9 cellular contexts compared by ENCODE assay signal in genomic region chr9:127519301-127520166, GRCh38.
DNase-seq lines count a peak whose midpoint lies in the region; ATAC-seq and TF ChIP-seq lines count a peak whose summit lies in the region.
"Had no signal": no experiment of that assay in that cellular context is flagged by ENCODE, and none has a peak within 500 bp of the region (broad histone marks: within the 10 kb centered on the region; RNA-seq: fewer than 3 reads in every experiment).

No MANE protein-coding gene starts in this region.

- no peaks in the 10 kb centered on the region for H3K9me3 ChIP-seq in SJCRH30 (replicated peaks)

- H3K36me3 ChIP-seq in SJCRH30, result peaks cover 45% of the 10 kb centered on the region

- TF ChIP-seq CTCF in GM20000 (IDR thresholded peaks at IDR 0.05; ENCODE audit: extremely low read depth, missing control alignments), result no peak

- H3K4me1 Mint-ChIP-seq in natural killer cell treated with Interleukin-12 subunit alpha and Interleukin-12 subunit beta and Interleukin-15 and Interleukin-18, amount 100 ng/mL, for 72 hours (ENCODE audit: low read depth in 2 of 2), result peaks cover 8 to 19% of the 10 kb centered on the region in 2 donors

- no peak overlapping the region for H3K4me3 ChIP-seq in SJCRH30

- peak; percentile 93 to 96 for ATAC-seq in natural killer cell treated with Interleukin-12 subunit alpha and Interleukin-12 subunit beta and Interleukin-15 and Interleukin-18, amount 100 ng/mL, for 72 hours
- no peak for ATAC-seq in GM21737 (IDR thresholded peaks at IDR 0.05; ENCODE audit: unreplicated experiment)

- H3K4me3 Mint-ChIP-seq in natural killer cell treated with Interleukin-12 subunit alpha and Interleukin-12 subunit beta and Interleukin-15 and Interleukin-18, amount 100 ng/mL, for 72 hours, result peak overlapping the region; percentile 50
- H3K4me3 Mint-ChIP-seq: naive thymus-derived CD8-positive, alpha-beta T cell had no signal

- H3K27me3 ChIP-seq in SJCRH30, result no peaks in the 10 kb centered on the region

- DNase-seq in GM20000 (ENCODE audit: low spot score) (peak; percentile 69), SJCRH30 (peak; percentile 98), dedifferentiated amniotic fluid mesenchymal stem cell (ENCODE audit: extremely low spot score) (peak; percentile 93), NCI-H2196 (lab: John Stamatoyannopoulos, UW; ENCODE audit: unreplicated experiment) (no peak), NCI-H526 (lab: John Stamatoyannopoulos, UW) (no peak), Ammon's horn (ENCODE audit: low spot score) (no peak)
- peak; percentile 89 for DNase-seq in natural killer cell treated with Interleukin-12 subunit alpha and Interleukin-12 subunit beta and Interleukin-15 and Interleukin-18, amount 100 ng/mL, for 72 hours (ENCODE audit: low spot score)
- DNase-seq: naive thymus-derived CD8-positive, alpha-beta T cell had no signal

- no peaks in the 10 kb centered on the region for H3K9me3 Mint-ChIP-seq in natural killer cell treated with Interleukin-12 subunit alpha and Interleukin-12 subunit beta and Interleukin-15 and Interleukin-18, amount 100 ng/mL, for 72 hours

- peak overlapping the region; percentile 47 to 81 for H3K27ac Mint-ChIP-seq in natural killer cell treated with Interleukin-12 subunit alpha and Interleukin-12 subunit beta and Interleukin-15 and Interleukin-18, amount 100 ng/mL, for 72 hours

- peak overlapping the region; percentile 42; the same call in 1 of the 2 replicates for H3K27ac ChIP-seq in SJCRH30

- H3K36me3 Mint-ChIP-seq in natural killer cell treated with Interleukin-12 subunit alpha and Interleukin-12 subunit beta and Interleukin-15 and Interleukin-18, amount 100 ng/mL, for 72 hours, result peaks cover 9% of the 10 kb centered on the region

- no peaks in the 10 kb centered on the region for H3K27me3 Mint-ChIP-seq in natural killer cell treated with Interleukin-12 subunit alpha and Interleukin-12 subunit beta and Interleukin-15 and Interleukin-18, amount 100 ng/mL, for 72 hours
- H3K27me3 Mint-ChIP-seq: naive thymus-derived CD8-positive, alpha-beta T cell had no signal

- H3K4me1 ChIP-seq in SJCRH30, result peaks cover 49% of the 10 kb centered on the region

Comparison
In these comparisons a context has a peak if more than half of its experiments do, and no peak if none do; other contexts are left out.
1. DNase-seq: peak in GM20000 (single experiment), SJCRH30 (2 of 2), dedifferentiated amniotic fluid mesenchymal stem cell (single experiment) and natural killer cell treated with Interleukin-12 subunit alpha and Interleukin-12 subunit beta and Interleukin-15 and Interleukin-18, amount 100 ng/mL, for 72 hours (single experiment); none in NCI-H2196 (single experiment), NCI-H526 (0 of 2) and Ammon's horn (single experiment).